12 cellular contexts compared by ENCODE assay signal in the genomic region with DNA sequence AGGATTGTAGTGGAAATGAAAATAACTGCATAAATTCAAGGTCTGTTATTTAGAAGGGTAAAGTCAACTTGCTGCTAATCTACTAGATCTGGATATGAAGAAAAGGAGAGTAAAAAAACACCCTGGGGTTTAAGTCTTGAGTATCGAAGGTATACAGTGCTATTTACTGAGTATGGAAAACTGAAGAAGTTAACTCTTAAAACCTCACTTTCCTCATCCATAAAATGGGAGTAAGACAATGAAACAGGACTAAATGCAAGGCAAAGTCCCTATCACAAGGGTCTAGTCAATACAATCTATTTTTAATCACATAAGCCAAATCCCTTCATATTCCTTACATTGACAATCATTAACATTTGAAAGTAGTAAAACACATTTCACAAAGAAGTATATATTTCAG. TPM values are rescaled to one million over a fixed set of nuclear protein-coding genes. Genes with fewer than 3 reads are reported as not detected.
DNase-seq lines count a peak whose midpoint lies in the region; ATAC-seq and TF ChIP-seq lines count a peak whose summit lies in the region.
"Had no signal": no experiment of that assay in that cellular context is flagged by ENCODE, and none has a peak within 500 bp of the region (broad histone marks: within the 10 kb centered on the region; RNA-seq: fewer than 3 reads in every experiment).

No MANE protein-coding gene starts in this region.

- H3K36me3 ChIP-seq in PC-3 (ENCODE audit: low read depth, low read length) (peaks cover 22% of the 10 kb centered on the region), fibroblast of lung (ENCODE audit: control insufficient read depth, insufficient read depth, low read length) (no peaks in the 10 kb centered on the region)

- DNase-seq in activated naive CD4-positive, alpha-beta T cell treated with anti-CD3 and anti-CD28 coated beads, Interleukin-2, amount 10 ng/mL, durations not matched to agents 7 days and 5 days: no peak
- no peak for DNase-seq in activated naive CD4-positive, alpha-beta T cell treated with anti-CD3 and anti-CD28 coated beads, Interleukin-2, amount 50 U/mL, for 16 hours
- DNase-seq in PC-3 (no peak), fibroblast of lung (ENCODE audit: low read depth in 2 of 2) (no peak), left colon (no peak), Kasumi-1 (lab: John Stamatoyannopoulos, UW) (no peak), cerebellum (ENCODE audit: low spot score) (no peak)
- DNase-seq in stimulated activated effector memory CD8-positive, alpha-beta T cell treated with anti-CD3 and anti-CD28 coated beads, Interleukin-12 subunit alpha, Interleukin-12 subunit beta, amount 100 ng/mL, for 72 hours (ENCODE audit: low spot score in 2 of 2): no peak
- DNase-seq: HCEC 1CT, NCI-H510A treated with DMSO at 0.1 percent for 48 hours had no signal

- POLR2A ChIA-PET in PC-3 (lab: Charles Lee; ENCODE audit: unreplicated experiment): no interaction called here

- intact Hi-C loops in PC-3 (cut with micrococcal nuclease): no loop called here
- intact Hi-C loops in left colon (cut with DNase I, micrococcal nuclease): no loop called here

- H3K4me1 Mint-ChIP-seq in activated naive CD4-positive, alpha-beta T cell treated with anti-CD3 and anti-CD28 coated beads, Interleukin-2, amount 10 ng/mL, durations not matched to agents 7 days and 5 days: peaks cover 61% of the 10 kb centered on the region
- peaks cover 30% of the 10 kb centered on the region for H3K4me1 Mint-ChIP-seq in stimulated activated effector memory CD8-positive, alpha-beta T cell treated with anti-CD3 and anti-CD28 coated beads, Interleukin-12 subunit alpha, Interleukin-12 subunit beta, amount 100 ng/mL, for 72 hours

- no peak overlapping the region for H2AFZ ChIP-seq in PC-3 (ENCODE audit: low read length)
- no peak overlapping the region for H2AFZ ChIP-seq in fibroblast of lung (ENCODE audit: low read length)

- H3K27ac Mint-ChIP-seq in activated naive CD4-positive, alpha-beta T cell treated with anti-CD3 and anti-CD28 coated beads, Interleukin-2, amount 10 ng/mL, durations not matched to agents 7 days and 5 days: peak overlapping the region; percentile 1
- H3K27ac Mint-ChIP-seq in stimulated activated effector memory CD8-positive, alpha-beta T cell treated with anti-CD3 and anti-CD28 coated beads, Interleukin-12 subunit alpha, Interleukin-12 subunit beta, amount 100 ng/mL, for 72 hours: no peak overlapping the region

- no peaks in the 10 kb centered on the region for H3K27me3 Mint-ChIP-seq in activated naive CD4-positive, alpha-beta T cell treated with anti-CD3 and anti-CD28 coated beads, Interleukin-2, amount 10 ng/mL, durations not matched to agents 7 days and 5 days

- H3K4me3 Mint-ChIP-seq in activated naive CD4-positive, alpha-beta T cell treated with anti-CD3 and anti-CD28 coated beads, Interleukin-2, amount 10 ng/mL, durations not matched to agents 7 days and 5 days: peak overlapping the region; percentile 89
- H3K4me3 Mint-ChIP-seq in stimulated activated effector memory CD8-positive, alpha-beta T cell treated with anti-CD3 and anti-CD28 coated beads, Interleukin-12 subunit alpha, Interleukin-12 subunit beta, amount 100 ng/mL, for 72 hours: peak overlapping the region; percentile 81
- H3K4me3 Mint-ChIP-seq: CD14-positive monocyte had no signal

- H3K9me3 ChIP-seq in PC-3 (ENCODE audit: low read length): no peaks in the 10 kb centered on the region
- H3K9me3 ChIP-seq in fibroblast of lung (ENCODE audit: control insufficient read depth, insufficient read depth, low read depth, low read length): no peaks in the 10 kb centered on the region

- H3K9ac ChIP-seq in PC-3 (ENCODE audit: low read length) (peak overlapping the region; percentile 100), fibroblast of lung (ENCODE audit: insufficient read depth, low read length) (no peak overlapping the region)

- H3K9me2 ChIP-seq in PC-3 (replicated peaks; ENCODE audit: low read length): no peaks in the 10 kb centered on the region

- H3K79me2 ChIP-seq in PC-3 (ENCODE audit: low read length): peaks cover 91% of the 10 kb centered on the region
- H3K79me2 ChIP-seq in fibroblast of lung (ENCODE audit: control insufficient read depth, insufficient read depth, low read length): peaks cover 87% of the 10 kb centered on the region

- no peaks in the 10 kb centered on the region for H3K9me3 Mint-ChIP-seq in activated naive CD4-positive, alpha-beta T cell treated with anti-CD3 and anti-CD28 coated beads, Interleukin-2, amount 10 ng/mL, durations not matched to agents 7 days and 5 days
- H3K9me3 Mint-ChIP-seq in stimulated activated effector memory CD8-positive, alpha-beta T cell treated with anti-CD3 and anti-CD28 coated beads, Interleukin-12 subunit alpha, Interleukin-12 subunit beta, amount 100 ng/mL, for 72 hours: no peaks in the 10 kb centered on the region

- no peaks in the 10 kb centered on the region for H3F3A ChIP-seq in PC-3 (ENCODE audit: low read length, unreplicated experiment)

- peaks cover 60% of the 10 kb centered on the region for H3K36me3 Mint-ChIP-seq in activated naive CD4-positive, alpha-beta T cell treated with anti-CD3 and anti-CD28 coated beads, Interleukin-2, amount 10 ng/mL, durations not matched to agents 7 days and 5 days
- peaks cover 79% of the 10 kb centered on the region for H3K36me3 Mint-ChIP-seq in stimulated activated effector memory CD8-positive, alpha-beta T cell treated with anti-CD3 and anti-CD28 coated beads, Interleukin-12 subunit alpha, Interleukin-12 subunit beta, amount 100 ng/mL, for 72 hours
- H3K36me3 Mint-ChIP-seq: CD14-positive monocyte had no signal

- H3K4me3 ChIP-seq in PC-3 (ENCODE audit: low read length): peak overlapping the region; percentile 83
- H3K4me3 ChIP-seq in fibroblast of lung (replicated peaks in 1 of 4; ENCODE audit: control extremely low read depth in 1 of 4, insufficient read depth in 1 of 4, low read depth in 3 of 4, low read length in 4 of 4): peak overlapping the region; percentile 77 to 94 (median 83)

- H3K4me2 ChIP-seq in PC-3 (ENCODE audit: low read length): peak overlapping the region; percentile 83
- peak overlapping the region; percentile 84 for H3K4me2 ChIP-seq in fibroblast of lung (ENCODE audit: extremely low read depth, insufficient read depth, low read length)

- H4K20me1 ChIP-seq in PC-3 (ENCODE audit: low read length) (peaks cover 39% of the 10 kb centered on the region), fibroblast of lung (ENCODE audit: control insufficient read depth, extremely low read depth, insufficient read depth, low read length) (no peaks in the 10 kb centered on the region)

- ATAC-seq in PC-3 (no peak), left colon (no peak)
- ATAC-seq in stimulated activated effector memory CD8-positive, alpha-beta T cell treated with anti-CD3 and anti-CD28 coated beads, Interleukin-12 subunit alpha, Interleukin-12 subunit beta, amount 100 ng/mL, for 72 hours: no peak
- ATAC-seq: left lobe of liver had no signal

- no peaks in the 10 kb centered on the region for H3K27me3 ChIP-seq in PC-3 (ENCODE audit: low read length)
- H3K27me3 ChIP-seq in fibroblast of lung (ENCODE audit: control insufficient read depth, insufficient read depth, low read length): no peaks in the 10 kb centered on the region

- CTCF ChIA-PET in activated naive CD4-positive, alpha-beta T cell treated with anti-CD3 and anti-CD28 coated beads, Interleukin-2, amount 10 ng/mL, durations not matched to agents 7 days and 5 days (lab: Charles Lee): no interaction called here
- CTCF ChIA-PET in PC-3 (lab: Charles Lee): no interaction called here

- H3K4me1 ChIP-seq in PC-3 (ENCODE audit: insufficient read depth, low read length): peaks cover 25% of the 10 kb centered on the region
- peaks cover 12% of the 10 kb centered on the region for H3K4me1 ChIP-seq in fibroblast of lung (ENCODE audit: control insufficient read depth, extremely low read depth, insufficient read depth, low read length)

- no TSS peak for BruUV-seq in PC-3 (replicated peaks; lab: Mats Ljungman, UMichigan)

- H3K27ac ChIP-seq in PC-3 (ENCODE audit: low read length) (no peak overlapping the region), fibroblast of lung (ENCODE audit: insufficient read depth, low read length) (no peak overlapping the region)

- TF ChIP-seq CTCF in PC-3 (conservative IDR thresholded peaks at IDR 0.05; ENCODE audit: low read depth, low read length): no peak
- no peak for TF ChIP-seq CTCF in fibroblast of lung (conservative IDR thresholded peaks at IDR 0.05 in 1 of 2, IDR thresholded peaks at IDR 0.05 in 1 of 2; ENCODE audit: low read depth in 1 of 2, low read length in 2 of 2)

RNA-seq across cellular contexts. Expression of a gene that starts 2.2 kb away (rescaled TPM):
- total RNA-seq in PC-3 (2014; rRNA removed): 11.5 and 16.8 TPM in 2 replicates
- 6.9 and 8.4 TPM in 2 replicates for total RNA-seq in fibroblast of lung
- 11.7 and 26.1 TPM in 2 replicates for polyA plus RNA-seq in fibroblast of lung
- 7.9 and 16.8 TPM in 2 replicates for polyA plus RNA-seq in fibroblast of lung (2012)
- polyA minus RNA-seq in fibroblast of lung (ENCODE audit: low replicate concordance): 0.12 and 1.0 TPM in 2 replicates
- 1 to 10 TPM; 3.7 to 4.5 TPM for total RNA-seq in left colon
- total RNA-seq in cerebellum: 16.1 TPM

RNA-seq across cellular contexts. Expression of a gene that starts 21.9 kb away (rescaled TPM):
- total RNA-seq in PC-3 (2014; rRNA removed) (12.7 and 19.1 TPM in 2 replicates), fibroblast of lung (13.4 and 15.7 TPM in 2 replicates), left colon (10 to 100 TPM; 18.5 to 25.2 TPM), cerebellum (21.7 TPM)
- 17.8 and 20.0 TPM in 2 replicates for polyA plus RNA-seq in fibroblast of lung
- polyA plus RNA-seq in fibroblast of lung (2012): 14.2 and 17.5 TPM in 2 replicates
- polyA minus RNA-seq in fibroblast of lung (ENCODE audit: low replicate concordance): 0.37 and 0.47 TPM in 2 replicates
